In the genomic region with DNA sequence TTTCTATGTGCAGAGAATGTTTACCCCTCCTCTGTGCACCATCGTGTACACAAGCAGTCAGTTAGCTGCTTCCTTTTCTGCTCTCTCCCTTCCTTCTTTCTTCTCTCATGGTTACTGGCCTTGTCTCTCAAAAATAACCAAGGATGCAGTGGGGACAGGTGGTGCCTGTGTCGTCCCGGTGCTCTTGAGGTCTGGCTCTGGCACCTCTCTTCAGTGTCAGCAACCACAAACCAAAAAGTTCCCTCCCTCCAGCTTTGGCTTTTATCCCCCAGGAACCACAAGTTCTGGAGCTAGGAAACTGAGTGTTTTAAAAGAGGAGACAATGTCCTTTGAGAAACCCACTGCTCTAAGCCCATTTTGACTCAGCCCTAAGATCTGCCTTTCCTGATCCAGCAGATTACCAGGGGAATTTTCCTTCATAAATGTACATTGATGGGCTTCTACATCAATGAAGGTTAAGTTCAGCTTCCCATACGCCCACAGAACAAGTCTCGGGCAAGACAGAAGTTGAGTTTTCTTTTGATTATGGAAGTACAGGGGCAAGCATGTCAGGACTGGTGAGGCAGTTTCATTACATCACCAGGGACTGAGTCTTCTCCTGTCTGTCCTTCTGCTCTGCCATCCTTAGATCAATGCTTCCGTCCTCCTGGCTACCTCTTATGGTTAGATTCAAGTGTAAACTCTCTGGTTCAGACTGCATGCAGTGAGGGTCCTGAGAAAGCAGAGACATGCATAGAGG, we compare ENCODE assay signal across 13 cellular contexts.
DNase-seq lines count a peak whose midpoint lies in the region; ATAC-seq, FAIRE-seq and TF ChIP-seq lines count a peak whose summit lies in the region.
"Had no signal": no experiment of that assay in that cellular context is flagged by ENCODE, and none has a peak within 500 bp of the region (broad histone marks: within the 10 kb centered on the region; RNA-seq: fewer than 3 reads in every experiment).

No MANE protein-coding gene starts in this region.

- H2AFZ ChIP-seq in OCI-LY3 (ENCODE audit: low read depth, low read length) = no peak overlapping the region
- no peak overlapping the region for H2AFZ ChIP-seq in smooth muscle cell (ENCODE audit: low read depth)
- H2AFZ ChIP-seq: GM23338, PC-9 had no signal

- H3K4me3 ChIP-seq in OCI-LY3 (ENCODE audit: low read length) (peak overlapping the region; percentile 55), smooth muscle cell (no peak overlapping the region)
- H3K4me3 ChIP-seq: GM23338, PC-9 had no signal

- H3K9ac ChIP-seq in OCI-LY3 (ENCODE audit: low read length) (peak overlapping the region; percentile 1; the same call in 1 of the 2 replicates), smooth muscle cell (ENCODE audit: low read depth) (no peak overlapping the region)

- no peaks in the 10 kb centered on the region for H3K27me3 ChIP-seq in OCI-LY3 (ENCODE audit: low read depth, low read length)
- H3K27me3 ChIP-seq in foreskin keratinocyte = no peaks in the 10 kb centered on the region
- H3K27me3 ChIP-seq in smooth muscle cell (ENCODE audit: low read depth) = no peaks in the 10 kb centered on the region

- TF ChIP-seq CTCF in OCI-LY3 (IDR thresholded peaks at IDR 0.05; ENCODE audit: low read depth, low read length) (no peak), foreskin keratinocyte (conservative IDR thresholded peaks at IDR 0.05) (no peak), smooth muscle cell (IDR thresholded peaks at IDR 0.05; ENCODE audit: borderline replicate concordance, insufficient read depth, poor library complexity, severe bottlenecking) (no peak)

- DNase-seq in GM12892 (ENCODE audit: insufficient read length) = no peak
- DNase-seq in foreskin keratinocyte = peak; percentile 77 to 82
- DNase-seq in smooth muscle cell (lab: John Stamatoyannopoulos, UW; ENCODE audit: unreplicated experiment) = no peak
- no peak for DNase-seq in NCI-H524 treated with DMSO at 0.1 percent for 48 hours (lab: John Stamatoyannopoulos, UW)
- no peak for DNase-seq in NCI-H1436 treated with DMSO at 0.1 percent for 48 hours (lab: John Stamatoyannopoulos, UW)
- DNase-seq: C1 segment of cervical spinal cord, NCI-H1105 treated with DMSO at 0.1 percent for 48 hours, NCI-H2029 treated with DMSO at 0.1 percent for 48 hours, NCI-H526, PC-9 had no signal

- H3K79me2 ChIP-seq in OCI-LY3 (ENCODE audit: low read length) = no peaks in the 10 kb centered on the region
- H3K79me2 ChIP-seq in smooth muscle cell (ENCODE audit: low read depth) = peaks cover 15% of the 10 kb centered on the region

- H3K36me3 ChIP-seq in OCI-LY3 (replicated peaks; ENCODE audit: low read depth, low read length) (no peaks in the 10 kb centered on the region), smooth muscle cell (ENCODE audit: low read depth) (no peaks in the 10 kb centered on the region)

- no peaks in the 10 kb centered on the region for H4K20me1 ChIP-seq in OCI-LY3 (ENCODE audit: insufficient read depth, low read length)
- peaks cover 39% of the 10 kb centered on the region for H4K20me1 ChIP-seq in smooth muscle cell (ENCODE audit: low read depth)

- peaks cover 53% of the 10 kb centered on the region for H3K4me1 ChIP-seq in OCI-LY3 (ENCODE audit: low read length)
- peaks cover 4% of the 10 kb centered on the region for H3K4me1 ChIP-seq in foreskin keratinocyte
- H3K4me1 ChIP-seq in smooth muscle cell (ENCODE audit: low read depth) = peaks cover 1% of the 10 kb centered on the region

- no peaks in the 10 kb centered on the region for H3K9me3 ChIP-seq in OCI-LY3 (ENCODE audit: insufficient read depth, low read length)
- no peaks in the 10 kb centered on the region for H3K9me3 ChIP-seq in smooth muscle cell (replicated peaks; ENCODE audit: low read depth)

- H3K27ac ChIP-seq in OCI-LY3 (ENCODE audit: low read length) (no peak overlapping the region), foreskin keratinocyte (peak overlapping the region; percentile 78), smooth muscle cell (ENCODE audit: low read depth) (no peak overlapping the region)
- H3K27ac ChIP-seq: PC-9 had no signal

- ATAC-seq in foreskin keratinocyte (peak; percentile 76), GM18861 (IDR thresholded peaks at IDR 0.05; ENCODE audit: unreplicated experiment) (no peak)
- ATAC-seq: GM23338 had no signal

- peak overlapping the region; percentile 73 for H3K4me2 ChIP-seq in OCI-LY3 (ENCODE audit: low read length)
- H3K4me2 ChIP-seq in smooth muscle cell = peak overlapping the region; percentile 37
- H3K4me2 ChIP-seq: GM23338, PC-9 had no signal

- H3F3A ChIP-seq in smooth muscle cell (ENCODE audit: low read depth) = peaks cover 6% of the 10 kb centered on the region

- 69% methylated on average over 6 of the region's 6 CpGs for WGBS in smooth muscle cell (ENCODE audit: low lambda C conversion rate)

- TF ChIP-seq POLR2A in GM12892 (IDR thresholded peaks at IDR 0.05; ENCODE audit: low read depth, low read length) = no peak

- peak; percentile 40 for FAIRE-seq in GM12892 (lab: Jason Lieb, UNC)

Comparison
In these comparisons a context has a peak if more than half of its experiments do, and no peak if none do; other contexts are left out.
1. DNase-seq: peak in foreskin keratinocyte (2 of 2); none in GM12892 (single experiment), smooth muscle cell (single experiment), NCI-H524 treated with DMSO at 0.1 percent for 48 hours (single experiment) and NCI-H1436 treated with DMSO at 0.1 percent for 48 hours (single experiment).